ENCODE assay signal across 19 cellular contexts in genomic region chr3:10766049-10766705, GRCh38. TPM values are rescaled to one million over a fixed set of nuclear protein-coding genes. Genes with fewer than 3 reads are reported as not detected.
DNase-seq lines count a peak whose midpoint lies in the region; ATAC-seq, FAIRE-seq and TF ChIP-seq lines count a peak whose summit lies in the region.
"Had no signal": no experiment of that assay in that cellular context is flagged by ENCODE, and none has a peak within 500 bp of the region (broad histone marks: within the 10 kb centered on the region; RNA-seq: fewer than 3 reads in every experiment).

No MANE protein-coding gene starts in this region.

- H3K36me3 ChIP-seq in RWPE2 (ENCODE audit: low read depth) (no peaks in the 10 kb centered on the region), vagina (no peaks in the 10 kb centered on the region)
- H3K36me3 ChIP-seq: BLaER1 treated with 17β-estradiol and CSF1 and Interleukin-3, amounts not matched to agents 10 nM and 100 nM had no signal

- H3K9me3 ChIP-seq in RWPE2 (ENCODE audit: severe bottlenecking): no peaks in the 10 kb centered on the region
- H3K9me3 ChIP-seq in vagina: no peaks in the 10 kb centered on the region
- H3K9me3 ChIP-seq: BLaER1 treated with 17β-estradiol and CSF1 and Interleukin-3, amounts not matched to agents 10 nM and 100 nM had no signal

- POLR2A ChIA-PET in activated CD4-positive, alpha-beta memory T cell treated with anti-CD3 and anti-CD28 coated beads, Interleukin-2, amount 10 ng/mL, durations not matched to agents 7 days and 5 days (lab: Charles Lee): no interaction called here

- peak; percentile 9 for DNase-seq in RWPE2 (ENCODE audit: low spot score)
- peak; percentile 18 for DNase-seq in ecto neural progenitor cell (ENCODE audit: low spot score)
- DNase-seq in mesenteric fat pad (ENCODE audit: low spot score): peak; percentile 45
- DNase-seq in vagina (ENCODE audit: extremely low spot score in 2 of 2): peak; percentile 67 to 79
- DNase-seq in HTR-8/SVneo (ENCODE audit: insufficient read length, low spot score): no peak
- DNase-seq in activated CD4-positive, alpha-beta memory T cell treated with anti-CD3 and anti-CD28 coated beads, Interleukin-2, amount 10 ng/mL, durations not matched to agents 7 days and 5 days: no peak
- DNase-seq: Calu3; CD8-positive, alpha-beta T cell; DMS79 treated with DMSO at 0.1 percent for 48 hours; GF-D8; GOT3; H7; HFFc6 had no signal

- H3K4me1 ChIP-seq in RWPE2 (ENCODE audit: insufficient read depth, poor library complexity, severe bottlenecking): peaks cover under 1% of the 10 kb centered on the region
- no peaks in the 10 kb centered on the region for H3K4me1 ChIP-seq in vagina

- intact Hi-C loops in vagina (cut with DNase I): no loop called here

- ATAC-seq in RWPE2 (ENCODE audit: low read depth): no peak
- ATAC-seq: CD8-positive, alpha-beta T cell; HCT116 had no signal

- H3K4me3 ChIP-seq in RWPE2 (ENCODE audit: severe bottlenecking) (no peak overlapping the region), vagina (no peak overlapping the region)
- H3K4me3 ChIP-seq: BLaER1 treated with 17β-estradiol and CSF1 and Interleukin-3, amounts not matched to agents 10 nM and 100 nM had no signal

- H3K27ac ChIP-seq in RWPE2 (ENCODE audit: poor library complexity, severe bottlenecking): no peak overlapping the region
- H3K27ac ChIP-seq in vagina: no peak overlapping the region
- H3K27ac ChIP-seq: BLaER1 treated with 17β-estradiol and CSF1 and Interleukin-3, amounts not matched to agents 10 nM and 100 nM; HL-60 had no signal

- no peak for TF ChIP-seq POLR2A in vagina (IDR thresholded peaks at IDR 0.05)

- FAIRE-seq in HTR-8/SVneo (lab: Jason Lieb, UNC): no peak

- H3K9me3 Mint-ChIP-seq in activated CD4-positive, alpha-beta memory T cell treated with anti-CD3 and anti-CD28 coated beads, Interleukin-2, amount 10 ng/mL, durations not matched to agents 7 days and 5 days: no peaks in the 10 kb centered on the region
- H3K9me3 Mint-ChIP-seq: CD8-positive, alpha-beta T cell; HFFc6 had no signal

- H3K27ac Mint-ChIP-seq in activated CD4-positive, alpha-beta memory T cell treated with anti-CD3 and anti-CD28 coated beads, Interleukin-2, amount 10 ng/mL, durations not matched to agents 7 days and 5 days: no peak overlapping the region
- H3K27ac Mint-ChIP-seq: B cell; CD8-positive, alpha-beta T cell; HFFc6 had no signal

- H3K36me3 Mint-ChIP-seq in activated CD4-positive, alpha-beta memory T cell treated with anti-CD3 and anti-CD28 coated beads, Interleukin-2, amount 10 ng/mL, durations not matched to agents 7 days and 5 days (ENCODE audit: low read depth): no peaks in the 10 kb centered on the region
- H3K36me3 Mint-ChIP-seq: CD8-positive, alpha-beta T cell had no signal

- H3K4me3 Mint-ChIP-seq in activated CD4-positive, alpha-beta memory T cell treated with anti-CD3 and anti-CD28 coated beads, Interleukin-2, amount 10 ng/mL, durations not matched to agents 7 days and 5 days: no peak overlapping the region
- H3K4me3 Mint-ChIP-seq: B cell; CD8-positive, alpha-beta T cell; HFFc6 had no signal

- H3K27me3 ChIP-seq in RWPE2 (ENCODE audit: insufficient read depth, poor library complexity, severe bottlenecking) (no peaks in the 10 kb centered on the region), vagina (peaks cover 4% of the 10 kb centered on the region)
- H3K27me3 ChIP-seq: BLaER1 treated with 17β-estradiol and CSF1 and Interleukin-3, amounts not matched to agents 10 nM and 100 nM had no signal

- H3K4me1 Mint-ChIP-seq in activated CD4-positive, alpha-beta memory T cell treated with anti-CD3 and anti-CD28 coated beads, Interleukin-2, amount 10 ng/mL, durations not matched to agents 7 days and 5 days: no peaks in the 10 kb centered on the region
- H3K4me1 Mint-ChIP-seq: B cell had no signal

- TF ChIP-seq CTCF in RWPE2 (IDR thresholded peaks at IDR 0.05; ENCODE audit: poor library complexity, severe bottlenecking) (no peak), vagina (IDR thresholded peaks at IDR 0.05) (no peak)

- H3K27me3 Mint-ChIP-seq in activated CD4-positive, alpha-beta memory T cell treated with anti-CD3 and anti-CD28 coated beads, Interleukin-2, amount 10 ng/mL, durations not matched to agents 7 days and 5 days: peaks cover 7% of the 10 kb centered on the region

- CTCF ChIA-PET in activated CD4-positive, alpha-beta memory T cell treated with anti-CD3 and anti-CD28 coated beads, Interleukin-2, amount 10 ng/mL, durations not matched to agents 7 days and 5 days (lab: Charles Lee): no interaction called here

RNA-seq across cellular contexts. Expression of gene SLC6A11, which starts 49.9 kb away (rescaled TPM):
- total RNA-seq in mesenteric fat pad: not detected
- total RNA-seq in vagina: 0.25 TPM
- total RNA-seq in activated CD4-positive, alpha-beta memory T cell treated with anti-CD3 and anti-CD28 coated beads, Interleukin-2, amount 10 ng/mL, durations not matched to agents 7 days and 5 days: not detected
- total RNA-seq: A172; B cell; Calu3; CD8-positive, alpha-beta T cell; HT1080 had no signal

Comparison
In these comparisons a context has a peak if more than half of its experiments do, and no peak if none do; other contexts are left out.
1. DNase-seq: peak in RWPE2 (single experiment), ecto neural progenitor cell (single experiment), mesenteric fat pad (single experiment) and vagina (2 of 2); none in HTR-8/SVneo (single experiment) and activated CD4-positive, alpha-beta memory T cell treated with anti-CD3 and anti-CD28 coated beads, Interleukin-2, amount 10 ng/mL, durations not matched to agents 7 days and 5 days (single experiment).